Comparison of ENCODE assay signal across 12 cellular contexts in the genomic region with DNA sequence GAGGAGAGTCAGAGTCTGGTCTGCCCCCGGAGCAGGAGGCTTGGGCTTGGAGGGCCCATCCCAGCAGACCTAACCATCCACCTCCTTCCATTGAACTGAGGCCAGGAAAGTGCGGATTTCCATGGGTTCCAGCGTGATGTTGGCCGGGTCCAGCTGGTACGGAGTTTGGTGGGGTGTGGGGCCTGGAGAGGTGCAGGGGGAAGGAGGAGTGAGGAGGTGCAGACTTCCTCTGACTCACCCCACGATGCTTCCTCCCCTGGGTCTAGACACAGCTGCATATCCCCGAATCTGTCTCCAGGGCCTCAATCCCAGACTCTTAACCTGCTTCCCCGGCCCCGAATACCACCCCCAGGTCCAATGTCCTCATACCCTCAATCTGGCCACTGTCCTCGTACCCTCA.
"Had no signal": no experiment of that assay in that cellular context is flagged by ENCODE, and none has a peak within 500 bp of the region (broad histone marks: within the 10 kb centered on the region; RNA-seq: fewer than 3 reads in every experiment).

No MANE protein-coding gene starts in this region.

- H3K4me1 Mint-ChIP-seq: nephron had no signal

- H3K4me3 Mint-ChIP-seq: activated naive CD8-positive, alpha-beta T cell; nephron had no signal

- H3K9me3 Mint-ChIP-seq: nephron had no signal

- DNase-seq: activated CD4-positive, alpha-beta T cell treated with anti-CD3 and anti-CD28 coated beads, Interleukin-2, amount 50 U/mL, for 4 hours; activated effector memory CD4-positive, alpha-beta T cell treated with Interleukin-2 at 50 U/mL for 16 hours; esophagus squamous epithelium; foreskin fibroblast; left colon; mammary epithelial cell; spleen; stimulated activated CD4-positive, alpha-beta T cell treated with anti-CD3 and anti-CD28 coated beads, Interleukin-1b, Interleukin-23, amount 100 ng/mL, for 48 hours; stimulated activated naive CD8-positive, alpha-beta T cell treated with anti-CD3 and anti-CD28 coated beads, Interleukin-15, Interleukin-2, amounts not matched to agents 100 U/mL and 50 U/mL, for 24 hours; upper lobe of left lung had no signal

- ATAC-seq: stimulated activated naive CD8-positive, alpha-beta T cell treated with anti-CD3 and anti-CD28 coated beads, Interleukin-15, Interleukin-2, amounts not matched to agents 100 U/mL and 50 U/mL, for 24 hours had no signal

- H3K27me3 Mint-ChIP-seq: activated naive CD8-positive, alpha-beta T cell had no signal

- H3K27ac Mint-ChIP-seq: activated naive CD8-positive, alpha-beta T cell; nephron had no signal
